In genomic region chr20:59748555-59749292, GRCh38 we compare ENCODE assay signal across 17 cellular contexts.
DNase-seq lines count a peak whose midpoint lies in the region; ATAC-seq and TF ChIP-seq lines count a peak whose summit lies in the region.
"Had no signal": no experiment of that assay in that cellular context is flagged by ENCODE, and none has a peak within 500 bp of the region (broad histone marks: within the 10 kb centered on the region; RNA-seq: fewer than 3 reads in every experiment).

No MANE protein-coding gene starts in this region.

- peak overlapping the region; percentile 87 for H3K27ac Mint-ChIP-seq in HFFc6
- H3K27ac Mint-ChIP-seq in activated T-helper 2 cell treated with anti-CD3 and anti-CD28 coated beads, Interferon-gamma antibody, Interleukin-2, Interleukin-4, amounts not matched to agents 10 μg/mL and 5 μg/mL and 100 μg/mL, durations not matched to agents 14 hours and 24 hours and 36 hours, result no peak overlapping the region
- H3K27ac Mint-ChIP-seq: activated naive CD8-positive, alpha-beta T cell treated with anti-CD3 and anti-CD28 coated beads for 36 hours; B cell had no signal

- no peak for ATAC-seq in GM21717 (IDR thresholded peaks at IDR 0.05; ENCODE audit: unreplicated experiment)
- ATAC-seq: left ventricle myocardium superior had no signal

- H3K4me1 Mint-ChIP-seq in HFFc6 (ENCODE audit: low read depth), result peaks cover 20% of the 10 kb centered on the region
- H3K4me1 Mint-ChIP-seq in activated T-helper 2 cell treated with anti-CD3 and anti-CD28 coated beads, Interferon-gamma antibody, Interleukin-2, Interleukin-4, amounts not matched to agents 10 μg/mL and 5 μg/mL and 100 μg/mL, durations not matched to agents 14 hours and 24 hours and 36 hours (ENCODE audit: low read depth), result peaks cover 2% of the 10 kb centered on the region
- H3K4me1 Mint-ChIP-seq: activated naive CD8-positive, alpha-beta T cell treated with anti-CD3 and anti-CD28 coated beads for 36 hours had no signal

- peak; percentile 79 for DNase-seq in AG08396 (ENCODE audit: low spot score)
- DNase-seq in HFFc6, result peak; percentile 40
- peak; percentile 53 for DNase-seq in epidermal melanocyte (ENCODE audit: insufficient read length, low spot score)
- peak; percentile 81 for DNase-seq in posterior vena cava (ENCODE audit: low spot score)
- DNase-seq in ureter (ENCODE audit: low spot score), result no peak
- DNase-seq in activated T-helper 2 cell treated with anti-CD3 and anti-CD28 coated beads, Interferon-gamma antibody, Interleukin-2, Interleukin-4, amounts not matched to agents 10 μg/mL and 5 μg/mL and 100 μg/mL, durations not matched to agents 14 hours and 24 hours and 36 hours (ENCODE audit: low spot score), result no peak
- DNase-seq in NCI-H69 (lab: John Stamatoyannopoulos, UW), result no peak
- DNase-seq: activated CD4-positive, CD25-positive, alpha-beta regulatory T cell treated with anti-CD3 and anti-CD28 coated beads, Interleukin-2, amount 50 U/mL, for 72 hours; activated naive CD8-positive, alpha-beta T cell treated with anti-CD3 and anti-CD28 coated beads for 36 hours; activated T-cell treated with anti-CD3 and anti-CD28 coated beads for 4 hours; DMS153; NCI-H510A treated with DMSO at 0.1 percent for 48 hours; stimulated activated naive CD4-positive, alpha-beta T cell; SW 1271 had no signal

- TF ChIP-seq CTCF in HFFc6 (IDR thresholded peaks at IDR 0.05), result no peak

- intact Hi-C loops in posterior vena cava (cut with DNase I), result no loop called here
- intact Hi-C loops in activated T-helper 2 cell treated with anti-CD3 and anti-CD28 coated beads, Interferon-gamma antibody, Interleukin-2, Interleukin-4, amounts not matched to agents 10 μg/mL and 5 μg/mL and 100 μg/mL, durations not matched to agents 14 hours and 24 hours and 36 hours (cut with micrococcal nuclease), result no loop called here

- H3K36me3 Mint-ChIP-seq in HFFc6 (ENCODE audit: low read depth), result no peaks in the 10 kb centered on the region
- no peaks in the 10 kb centered on the region for H3K36me3 Mint-ChIP-seq in activated T-helper 2 cell treated with anti-CD3 and anti-CD28 coated beads, Interferon-gamma antibody, Interleukin-2, Interleukin-4, amounts not matched to agents 10 μg/mL and 5 μg/mL and 100 μg/mL, durations not matched to agents 14 hours and 24 hours and 36 hours (ENCODE audit: low read depth)
- H3K36me3 Mint-ChIP-seq: activated naive CD8-positive, alpha-beta T cell treated with anti-CD3 and anti-CD28 coated beads for 36 hours had no signal

- H3K4me3 Mint-ChIP-seq in HFFc6, result peak overlapping the region; percentile 58
- no peak overlapping the region for H3K4me3 Mint-ChIP-seq in activated T-helper 2 cell treated with anti-CD3 and anti-CD28 coated beads, Interferon-gamma antibody, Interleukin-2, Interleukin-4, amounts not matched to agents 10 μg/mL and 5 μg/mL and 100 μg/mL, durations not matched to agents 14 hours and 24 hours and 36 hours (ENCODE audit: low read depth)
- H3K4me3 Mint-ChIP-seq: activated naive CD8-positive, alpha-beta T cell treated with anti-CD3 and anti-CD28 coated beads for 36 hours; B cell had no signal

- H3K9me3 Mint-ChIP-seq in HFFc6, result peaks cover 43% of the 10 kb centered on the region
- H3K9me3 Mint-ChIP-seq in activated T-helper 2 cell treated with anti-CD3 and anti-CD28 coated beads, Interferon-gamma antibody, Interleukin-2, Interleukin-4, amounts not matched to agents 10 μg/mL and 5 μg/mL and 100 μg/mL, durations not matched to agents 14 hours and 24 hours and 36 hours, result no peaks in the 10 kb centered on the region
- H3K9me3 Mint-ChIP-seq: activated naive CD8-positive, alpha-beta T cell treated with anti-CD3 and anti-CD28 coated beads for 36 hours had no signal

- H3K27me3 Mint-ChIP-seq in HFFc6 (ENCODE audit: insufficient read depth), result peaks cover 2% of the 10 kb centered on the region
- H3K27me3 Mint-ChIP-seq in activated T-helper 2 cell treated with anti-CD3 and anti-CD28 coated beads, Interferon-gamma antibody, Interleukin-2, Interleukin-4, amounts not matched to agents 10 μg/mL and 5 μg/mL and 100 μg/mL, durations not matched to agents 14 hours and 24 hours and 36 hours (ENCODE audit: low read depth), result no peaks in the 10 kb centered on the region

Comparison
In these comparisons a context has a peak if more than half of its experiments do, and no peak if none do; other contexts are left out.
1. DNase-seq: peak in AG08396 (single experiment), HFFc6 (single experiment), epidermal melanocyte (single experiment) and posterior vena cava (single experiment); none in ureter (single experiment), activated T-helper 2 cell treated with anti-CD3 and anti-CD28 coated beads, Interferon-gamma antibody, Interleukin-2, Interleukin-4, amounts not matched to agents 10 μg/mL and 5 μg/mL and 100 μg/mL, durations not matched to agents 14 hours and 24 hours and 36 hours (single experiment) and NCI-H69 (single experiment).